8 cellular contexts compared by ENCODE assay signal in the genomic region with DNA sequence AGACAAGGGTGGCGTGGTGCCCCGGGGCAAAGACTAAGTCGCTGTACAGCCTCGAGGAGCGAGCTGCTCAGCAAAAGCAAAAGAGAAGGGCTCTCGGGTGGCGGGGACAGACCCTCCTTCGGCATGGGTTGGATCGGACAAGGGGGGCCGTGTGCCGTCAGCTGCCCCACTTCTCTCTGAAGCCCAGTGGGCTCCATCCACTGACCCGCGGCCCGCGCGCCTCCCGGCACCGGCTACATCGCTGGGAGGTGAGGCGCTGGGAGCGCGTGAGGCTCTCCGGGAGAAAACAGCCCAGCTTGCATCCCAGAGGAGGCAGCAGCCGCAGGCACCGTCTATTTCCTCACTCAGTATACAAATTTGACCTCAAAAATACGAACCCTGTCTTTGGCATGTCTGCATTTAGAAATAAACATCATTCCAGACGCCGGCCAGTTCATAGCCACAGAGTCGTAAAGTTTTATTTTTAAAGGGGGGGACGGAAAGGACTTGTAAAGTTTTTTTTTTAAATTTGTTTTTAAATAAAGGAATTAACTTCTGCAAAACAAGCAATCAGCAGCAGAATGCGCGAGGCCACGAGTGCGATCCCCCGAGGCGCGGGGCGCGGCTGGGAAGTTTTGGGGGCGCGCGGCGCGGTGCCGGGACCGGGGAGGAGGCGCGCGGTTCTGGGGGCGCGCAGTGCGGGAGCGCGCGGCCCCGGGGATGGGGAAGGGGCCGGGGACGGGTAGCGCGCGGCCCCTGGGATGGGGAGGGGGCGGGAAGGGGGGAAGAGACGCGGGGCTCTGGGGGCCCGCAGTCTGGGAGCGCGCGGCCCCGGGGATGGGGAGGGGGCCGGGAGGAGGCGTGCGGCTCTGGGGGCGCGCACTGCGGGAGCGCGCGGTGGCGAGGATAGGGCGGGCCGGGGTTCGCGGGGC. TPM values are rescaled to one million over a fixed set of nuclear protein-coding genes. Genes with fewer than 3 reads are reported as not detected.
DNase-seq lines count a peak whose midpoint lies in the region; ATAC-seq and TF ChIP-seq lines count a peak whose summit lies in the region.

No MANE protein-coding gene starts in this region.

- H3K27me3 Mint-ChIP-seq in activated naive CD4-positive, alpha-beta T cell treated with anti-CD3 and anti-CD28 coated beads, Interleukin-2, amount 50 U/mL, for 24 hours: peaks cover 22% of the 10 kb centered on the region

- DNase-seq in DMS79 (lab: John Stamatoyannopoulos, UW) (peak; percentile 22), NCI-H146 treated with DMSO at 0.1 percent for 48 hours (lab: John Stamatoyannopoulos, UW; ENCODE audit: unreplicated experiment) (peak; percentile 13), cardiac muscle cell (ENCODE audit: low read depth in 1 of 2, low spot score in 1 of 2) (peak; percentile 52 to 61), occipital lobe (lab: John Stamatoyannopoulos, UW) (peak; percentile 29), SW 1271 (lab: John Stamatoyannopoulos, UW) (no peak)

- peak; percentile 11 for ATAC-seq in GM21447 (IDR thresholded peaks at IDR 0.05; ENCODE audit: unreplicated experiment)
- no peak for ATAC-seq in GM21528 (IDR thresholded peaks at IDR 0.05; ENCODE audit: low FRiP score, unreplicated experiment)

- H3K4me1 Mint-ChIP-seq in activated naive CD4-positive, alpha-beta T cell treated with anti-CD3 and anti-CD28 coated beads, Interleukin-2, amount 50 U/mL, for 24 hours: peaks cover 17% of the 10 kb centered on the region

- H3K9me3 Mint-ChIP-seq in activated naive CD4-positive, alpha-beta T cell treated with anti-CD3 and anti-CD28 coated beads, Interleukin-2, amount 50 U/mL, for 24 hours: no peaks in the 10 kb centered on the region

- H3K36me3 ChIP-seq in cardiac muscle cell: no peaks in the 10 kb centered on the region

- no peaks in the 10 kb centered on the region for H3K36me3 Mint-ChIP-seq in activated naive CD4-positive, alpha-beta T cell treated with anti-CD3 and anti-CD28 coated beads, Interleukin-2, amount 50 U/mL, for 24 hours

- no peak overlapping the region for H3K27ac Mint-ChIP-seq in activated naive CD4-positive, alpha-beta T cell treated with anti-CD3 and anti-CD28 coated beads, Interleukin-2, amount 50 U/mL, for 24 hours

- H3K27ac ChIP-seq in cardiac muscle cell: no peak overlapping the region

- no peaks in the 10 kb centered on the region for H3K4me1 ChIP-seq in cardiac muscle cell (ENCODE audit: low read depth)

- H3K4me3 Mint-ChIP-seq in activated naive CD4-positive, alpha-beta T cell treated with anti-CD3 and anti-CD28 coated beads, Interleukin-2, amount 50 U/mL, for 24 hours: peak overlapping the region; percentile 87

- H3K4me3 ChIP-seq in cardiac muscle cell: peak overlapping the region; percentile 68

- TF ChIP-seq CTCF in cardiac muscle cell (IDR thresholded peaks at IDR 0.05; ENCODE audit: low read depth, low read length): no peak

- H3K27me3 ChIP-seq in cardiac muscle cell: peaks cover 89% of the 10 kb centered on the region

- H3K9me3 ChIP-seq in cardiac muscle cell (ENCODE audit: low read depth): no peaks in the 10 kb centered on the region

RNA-seq across cellular contexts. Expression of gene GPR137B, which starts 0.6 kb away (rescaled TPM):
- total RNA-seq in cardiac muscle cell: 3.0 and 4.8 TPM in 2 replicates
- polyA plus RNA-seq in cardiac muscle cell: 0.87 and 4.7 TPM in 2 replicates
- 52.4 TPM for total RNA-seq in occipital lobe

Comparison
In these comparisons a context has a peak if more than half of its experiments do, and no peak if none do; other contexts are left out.
1. DNase-seq: peak in DMS79 (single experiment), NCI-H146 treated with DMSO at 0.1 percent for 48 hours (single experiment), cardiac muscle cell (2 of 2) and occipital lobe (single experiment); none in SW 1271 (0 of 2).